8 cellular contexts compared by ENCODE assay signal in genomic region chr6:26312501-26313390, GRCh38. TPM values are rescaled to one million over a fixed set of nuclear protein-coding genes. Genes with fewer than 3 reads are reported as not detected.
DNase-seq lines count a peak whose midpoint lies in the region; ATAC-seq and TF ChIP-seq lines count a peak whose summit lies in the region.

No MANE protein-coding gene starts in this region.

- ATAC-seq in HG03196 (IDR thresholded peaks at IDR 0.05; ENCODE audit: unreplicated experiment) (peak; percentile 42), HG03139 (IDR thresholded peaks at IDR 0.05; ENCODE audit: unreplicated experiment) (no peak)

- peak overlapping the region in 54 of 59 donors; percentile 15 to 83 (median 68) for H3K27ac ChIP-seq in dorsolateral prefrontal cortex

- H3K27me3 ChIP-seq in GM06990 (replicated peaks; ENCODE audit: control insufficient read depth, insufficient read depth, low read length) (no peaks in the 10 kb centered on the region), dorsolateral prefrontal cortex (peaks cover 0 to 8% (median 0%) of the 10 kb centered on the region in 45 donors)

- H3K4me3 ChIP-seq in GM06990 (replicated peaks; ENCODE audit: low read depth, low read length) (peak overlapping the region; percentile 59), dorsolateral prefrontal cortex (peak overlapping the region; percentile 38 to 73 (median 60))

- intact Hi-C loops in dorsolateral prefrontal cortex (cut with DNase I): loop anchor here (5.0 to 10.0 kb wide), 3 partner anchors 222 to 245 kb away; partner anchors contain the start of gene HMGN4 (in 2 of the 2)

- peak; percentile 85 for DNase-seq in GM06990 (ENCODE audit: extremely low read depth, insufficient read length)
- DNase-seq in NCI-H526 (lab: John Stamatoyannopoulos, UW): peak; percentile 80
- peak; percentile 75 to 80 for DNase-seq in activated CD4-positive, alpha-beta T cell treated with anti-CD3 and anti-CD28 coated beads, Interleukin-2, amount 50 U/mL, for 4 hours
- peak; percentile 57 to 86 (median 78) for DNase-seq in dorsolateral prefrontal cortex
- peak; percentile 74 to 77 for DNase-seq in lung microvascular endothelial cell (ENCODE audit: low read depth in 2 of 2)
- DNase-seq in stimulated activated CD4-positive, alpha-beta T cell treated with anti-CD3 and anti-CD28 coated beads, TNF-alpha, amount 100 ng/mL, for 24 hours (ENCODE audit: low read depth in 3 of 3): peak; percentile 71 to 85 (median 80)

- H3K36me3 ChIP-seq in GM06990 (ENCODE audit: control insufficient read depth, insufficient read depth, low read length): no peaks in the 10 kb centered on the region

- TF ChIP-seq CTCF in GM06990 (IDR thresholded peaks at IDR 0.05; ENCODE audit: insufficient read depth, low read length, poor library complexity, severe bottlenecking): no peak
- TF ChIP-seq CTCF in dorsolateral prefrontal cortex (IDR thresholded peaks at IDR 0.05 in 54 of 56, conservative IDR thresholded peaks at IDR 0.05 in 2 of 56; ENCODE audit: low read depth in 1 of 56, partially characterized antibody in 56 of 56): peak in 5 of 56 donors; percentile 6 to 24 (median 22)

RNA-seq across cellular contexts. Expression of gene BTN3A2, which starts 52.3 kb away (rescaled TPM):
- total RNA-seq in dorsolateral prefrontal cortex (10 to 100 TPM in 56 of 120 experiments, 1 to 10 TPM in 64; 3.8 to 30.1 (median 9.7) TPM), lung microvascular endothelial cell (14.9 and 15.9 TPM in 2 replicates)
